ENCODE assay signal across 8 cellular contexts in genomic region chr16:4506450-4506849, GRCh38. TPM values are rescaled to one million over a fixed set of nuclear protein-coding genes. Genes with fewer than 3 reads are reported as not detected.
DNase-seq lines count a peak whose midpoint lies in the region; ATAC-seq, FAIRE-seq and TF ChIP-seq lines count a peak whose summit lies in the region.

No MANE protein-coding gene starts in this region.

- peaks cover 3% of the 10 kb centered on the region; the same call in 1 of the 2 replicates for H4K20me1 ChIP-seq in PC-3 (ENCODE audit: low read length)

- H3K4me1 ChIP-seq in PC-3 (ENCODE audit: insufficient read depth, low read length): peaks cover 6% of the 10 kb centered on the region

- H3K27me3 ChIP-seq in PC-3 (ENCODE audit: low read length): no peaks in the 10 kb centered on the region

- H3K4me3 ChIP-seq in PC-3 (ENCODE audit: low read length) (no peak overlapping the region), fibroblast of pulmonary artery (replicated peaks; ENCODE audit: low read depth, low read length) (no peak overlapping the region)

- ATAC-seq in PC-3 (peak; percentile 95), HG02763 (IDR thresholded peaks at IDR 0.05; ENCODE audit: unreplicated experiment) (no peak)
- ATAC-seq in activated T-helper 17 cell treated with anti-CD3 and anti-CD28 coated beads, Interleukin-2, amount 50 U/mL, for 72 hours (replicated peaks): peak; percentile 73

- H3K36me3 Mint-ChIP-seq in activated T-helper 17 cell treated with anti-CD3 and anti-CD28 coated beads, Interleukin-2, amount 50 U/mL, for 72 hours (ENCODE audit: low read depth): peaks cover 67% of the 10 kb centered on the region
- H3K36me3 Mint-ChIP-seq in type B pancreatic cell: peaks cover 7% of the 10 kb centered on the region

- no peaks in the 10 kb centered on the region for H3F3A ChIP-seq in PC-3 (ENCODE audit: low read length, unreplicated experiment)

- TF ChIP-seq CTCF in PC-3 (conservative IDR thresholded peaks at IDR 0.05; ENCODE audit: low read depth, low read length) (peak; percentile 85), fibroblast of pulmonary artery (IDR thresholded peaks at IDR 0.05; ENCODE audit: low read length, missing control alignments) (peak; percentile 92), type B pancreatic cell (conservative IDR thresholded peaks at IDR 0.05) (peak; percentile 89)

- peaks cover 36% of the 10 kb centered on the region for H3K4me1 Mint-ChIP-seq in activated T-helper 17 cell treated with anti-CD3 and anti-CD28 coated beads, Interleukin-2, amount 50 U/mL, for 72 hours
- H3K4me1 Mint-ChIP-seq in type B pancreatic cell (ENCODE audit: unreplicated experiment): peaks cover 13% of the 10 kb centered on the region

- peak; percentile 25 for DNase-seq in GF-D8 (lab: John Stamatoyannopoulos, UW)
- peak; percentile 72 for DNase-seq in HTR-8/SVneo (ENCODE audit: insufficient read length, low spot score)
- DNase-seq in PC-3: peak; percentile 74
- DNase-seq in fibroblast of pulmonary artery (ENCODE audit: low read depth): peak; percentile 88
- peak in 45 of 56 donors; percentile 24 to 80 (median 57) for DNase-seq in nucleus accumbens (lab: John Stamatoyannopoulos, UW)
- DNase-seq in type B pancreatic cell (ENCODE audit: extremely low spot score, unreplicated experiment): no peak

- no TSS peak for BruUV-seq in PC-3 (replicated peaks; lab: Mats Ljungman, UMichigan)

- no peak overlapping the region for H3K27ac ChIP-seq in PC-3 (ENCODE audit: low read length)

- H3K4me3 Mint-ChIP-seq in activated T-helper 17 cell treated with anti-CD3 and anti-CD28 coated beads, Interleukin-2, amount 50 U/mL, for 72 hours: peak overlapping the region; percentile 81
- H3K4me3 Mint-ChIP-seq in type B pancreatic cell: no peak overlapping the region

- intact Hi-C loops in PC-3 (cut with micrococcal nuclease): loop anchor here (1.0 kb wide), 2 partner anchors 42 to 79 kb away; no protein-coding TSS in a partner anchor

- H3K9me3 ChIP-seq in PC-3 (ENCODE audit: low read length): no peaks in the 10 kb centered on the region

- no peaks in the 10 kb centered on the region for H3K9me2 ChIP-seq in PC-3 (replicated peaks; ENCODE audit: low read length)

- CTCF ChIA-PET in PC-3 (lab: Charles Lee): interaction anchor here (0.6 to 2.2 kb wide), 3 partner anchors 30 to 119 kb away, joined by 3 to 13 read pairs (median 3); no protein-coding TSS in a partner anchor

- H2AFZ ChIP-seq in PC-3 (ENCODE audit: low read length): no peak overlapping the region

- H3K9ac ChIP-seq in PC-3 (ENCODE audit: low read length): no peak overlapping the region

- no peak overlapping the region for H3K4me2 ChIP-seq in PC-3 (ENCODE audit: low read length)

- peaks cover 7% of the 10 kb centered on the region; the same call in 1 of the 2 replicates for H3K36me3 ChIP-seq in PC-3 (ENCODE audit: low read depth, low read length)

- POLR2A ChIA-PET in PC-3 (lab: Charles Lee; ENCODE audit: unreplicated experiment): no interaction called here

- no peaks in the 10 kb centered on the region for H3K9me3 Mint-ChIP-seq in activated T-helper 17 cell treated with anti-CD3 and anti-CD28 coated beads, Interleukin-2, amount 50 U/mL, for 72 hours
- H3K9me3 Mint-ChIP-seq in type B pancreatic cell: no peaks in the 10 kb centered on the region

- H3K27me3 Mint-ChIP-seq in activated T-helper 17 cell treated with anti-CD3 and anti-CD28 coated beads, Interleukin-2, amount 50 U/mL, for 72 hours: no peaks in the 10 kb centered on the region
- H3K27me3 Mint-ChIP-seq in type B pancreatic cell: no peaks in the 10 kb centered on the region

- H3K27ac Mint-ChIP-seq in activated T-helper 17 cell treated with anti-CD3 and anti-CD28 coated beads, Interleukin-2, amount 50 U/mL, for 72 hours: peak overlapping the region; percentile 95
- peak overlapping the region; percentile 78 for H3K27ac Mint-ChIP-seq in type B pancreatic cell

- H3K79me2 ChIP-seq in PC-3 (ENCODE audit: low read length): peaks cover 24% of the 10 kb centered on the region

- peak; percentile 80 for FAIRE-seq in HTR-8/SVneo (lab: Jason Lieb, UNC)

RNA-seq across cellular contexts. Expression of gene HMOX2, which starts 30.3 kb away (rescaled TPM):
- total RNA-seq in PC-3 (2014; rRNA removed): 86.9 and 88.1 TPM in 2 replicates
- 10 to 100 TPM; 60.0 to 92.1 TPM for total RNA-seq in activated T-helper 17 cell treated with anti-CD3 and anti-CD28 coated beads, Interleukin-2, amount 50 U/mL, for 72 hours
- 37.8 and 46.2 TPM in 2 replicates for total RNA-seq in type B pancreatic cell (ENCODE audit: low replicate concordance)

RNA-seq across cellular contexts. Expression of gene NMRAL1, which starts 32.0 kb away (rescaled TPM):
- 92.6 and 119 TPM in 2 replicates for total RNA-seq in PC-3 (2014; rRNA removed)
- 10 to 100 TPM; 56.5 to 63.2 TPM for total RNA-seq in activated T-helper 17 cell treated with anti-CD3 and anti-CD28 coated beads, Interleukin-2, amount 50 U/mL, for 72 hours
- total RNA-seq in type B pancreatic cell (ENCODE audit: low replicate concordance): 48.3 and 49.1 TPM in 2 replicates

RNA-seq across cellular contexts. Expression of gene CDIP1, which starts 32.1 kb away (rescaled TPM):
- total RNA-seq in PC-3 (2014; rRNA removed) (7.1 and 8.7 TPM in 2 replicates), type B pancreatic cell (ENCODE audit: low replicate concordance) (19.2 and 41.3 TPM in 2 replicates)
- total RNA-seq in activated T-helper 17 cell treated with anti-CD3 and anti-CD28 coated beads, Interleukin-2, amount 50 U/mL, for 72 hours: 10 to 100 TPM; 24.5 to 31.2 TPM

RNA-seq across cellular contexts. Expression of gene C16orf96, which starts 49.7 kb away (rescaled TPM):
- total RNA-seq in PC-3 (2014; rRNA removed) (not detected in 2 replicates), type B pancreatic cell (ENCODE audit: low replicate concordance) (0.14 and 0.43 TPM in 2 replicates)
- not detected for total RNA-seq in activated T-helper 17 cell treated with anti-CD3 and anti-CD28 coated beads, Interleukin-2, amount 50 U/mL, for 72 hours
